9 cellular contexts compared by ENCODE assay signal in the genomic region with DNA sequence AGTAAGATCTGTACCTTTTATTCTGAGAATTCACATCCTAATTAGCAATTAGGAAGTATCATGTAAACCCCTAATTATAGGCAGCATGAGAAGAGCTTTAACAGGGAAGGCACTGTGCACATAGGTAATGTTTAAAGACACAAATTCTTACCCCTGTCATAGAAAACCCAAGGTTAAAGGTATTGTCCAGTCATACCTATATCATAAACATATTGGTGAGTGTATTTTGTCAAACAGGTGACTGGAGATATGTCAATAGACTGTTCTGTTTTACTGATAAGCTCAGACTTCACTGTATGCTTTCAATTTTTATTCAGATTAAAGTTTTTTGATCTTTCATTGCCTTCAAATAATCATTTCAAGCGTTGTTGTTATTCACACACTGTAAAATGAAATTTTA. TPM values are rescaled to one million over a fixed set of nuclear protein-coding genes. Genes with fewer than 3 reads are reported as not detected.
"Had no signal": no experiment of that assay in that cellular context is flagged by ENCODE, and none has a peak within 500 bp of the region (broad histone marks: within the 10 kb centered on the region; RNA-seq: fewer than 3 reads in every experiment).

No MANE protein-coding gene starts in this region.

- FAIRE-seq: H1, H54, HTR-8/SVneo, K562 had no signal

- ATAC-seq: GM23338, K562 had no signal

- DNase-seq: H9, HCEC 1CT, IMR-90 had no signal

- H3K4me3 ChIP-seq: GM23338, K562 had no signal

RNA-seq across cellular contexts. Expression of gene LGSN, which starts 43.8 kb away (rescaled TPM):
- total RNA-seq: H1, HT-29, IMR-90, K562 had no signal
- polyA plus RNA-seq: IMR-90 had no signal
